ENCODE assay signal across 9 cellular contexts in the genomic region with DNA sequence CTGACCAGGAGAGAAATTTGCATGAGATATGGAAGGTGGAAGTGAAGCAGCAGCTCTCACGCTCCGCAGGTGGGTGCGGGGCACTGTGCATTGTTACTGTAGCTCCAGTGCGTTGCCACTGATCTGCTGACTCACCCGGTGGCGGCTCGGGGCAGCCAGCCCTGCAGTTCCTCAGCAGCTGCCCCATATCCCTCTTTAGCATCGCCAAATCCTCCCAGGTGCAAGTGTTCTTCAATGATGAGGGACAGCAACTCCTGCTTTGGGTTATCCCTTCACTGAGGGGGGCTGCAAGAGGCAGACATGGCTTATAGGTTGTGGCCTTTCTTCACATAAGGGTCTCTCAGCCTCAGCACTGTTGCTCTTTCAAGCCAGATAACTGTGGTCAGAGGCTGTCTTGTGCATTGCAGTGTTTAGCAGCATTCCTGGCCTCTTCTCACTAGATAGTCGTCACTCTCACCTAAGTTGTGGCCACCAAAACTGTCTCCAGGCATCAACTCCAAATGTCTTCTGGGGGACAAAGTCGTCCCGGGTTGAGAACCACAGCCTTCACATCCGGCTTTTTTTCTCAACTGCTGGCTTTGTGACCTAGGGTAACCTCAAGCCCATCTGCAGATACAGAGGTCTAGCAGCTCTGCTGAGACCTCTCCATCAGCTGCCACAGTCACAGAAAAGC.
A peak's percentile ranks its signal among the peaks of the same experiment; 100 is the strongest.
DNase-seq lines count a peak whose midpoint lies in the region; ATAC-seq and TF ChIP-seq lines count a peak whose summit lies in the region.
"Had no signal": no experiment of that assay in that cellular context is flagged by ENCODE, and none has a peak within 500 bp of the region (broad histone marks: within the 10 kb centered on the region; RNA-seq: fewer than 3 reads in every experiment).

No MANE protein-coding gene starts in this region.

- H3K27me3 ChIP-seq in SJCRH30: no peaks in the 10 kb centered on the region
- H3K27me3 ChIP-seq in lung (ENCODE audit: control insufficient read depth, insufficient read depth): no peaks in the 10 kb centered on the region

- H3K36me3 ChIP-seq in SJCRH30 (no peaks in the 10 kb centered on the region), lung (ENCODE audit: control insufficient read depth in 2 of 2, insufficient read depth in 2 of 2, low read length in 2 of 2) (no peaks in the 10 kb centered on the region)
- H3K36me3 ChIP-seq: HAP-1 had no signal

- WGBS in lung, 2 donors: 12 to 39% methylated on average over 12 of the region's 12 CpGs

- peak; percentile 78 for ATAC-seq in GM19455 (IDR thresholded peaks at IDR 0.05; ENCODE audit: unreplicated experiment)
- peak; percentile 76 for ATAC-seq in HG03520 (IDR thresholded peaks at IDR 0.05; ENCODE audit: unreplicated experiment)
- ATAC-seq in lung (ENCODE audit: insufficient read depth, low FRiP score): no peak

- CTCF ChIA-PET in activated naive CD4-positive, alpha-beta T cell treated with anti-CD3 and anti-CD28 coated beads, Interleukin-2, amount 10 ng/mL, durations not matched to agents 7 days and 5 days (lab: Charles Lee): interaction anchor here (0.6 to 1.9 kb wide), 5 partner anchors 198 to 595 kb away, joined by 3 to 5 read pairs (median 3); no protein-coding TSS in a partner anchor

- peak overlapping the region; percentile 76 for H3K27ac Mint-ChIP-seq in activated naive CD4-positive, alpha-beta T cell treated with anti-CD3 and anti-CD28 coated beads, Interleukin-2, amount 10 ng/mL, durations not matched to agents 7 days and 5 days

- H3K4me3 ChIP-seq in SJCRH30 (peak overlapping the region; percentile 1; the same call in 1 of the 2 replicates), lung (no peak overlapping the region)
- H3K4me3 ChIP-seq: HAP-1 had no signal

- H3K36me3 Mint-ChIP-seq in activated naive CD4-positive, alpha-beta T cell treated with anti-CD3 and anti-CD28 coated beads, Interleukin-2, amount 10 ng/mL, durations not matched to agents 7 days and 5 days: no peaks in the 10 kb centered on the region

- H3K9me3 ChIP-seq in SJCRH30 (replicated peaks) (no peaks in the 10 kb centered on the region), lung (ENCODE audit: control insufficient read depth in 2 of 2, insufficient read depth in 1 of 2, low read length in 1 of 2) (no peaks in the 10 kb centered on the region)
- H3K9me3 ChIP-seq: HAP-1 had no signal

- H3K4me3 Mint-ChIP-seq in activated naive CD4-positive, alpha-beta T cell treated with anti-CD3 and anti-CD28 coated beads, Interleukin-2, amount 10 ng/mL, durations not matched to agents 7 days and 5 days: peak overlapping the region; percentile 16

- H3K4me1 ChIP-seq in SJCRH30 (peaks cover 12% of the 10 kb centered on the region; the same call in 1 of the 2 replicates), lung (ENCODE audit: control insufficient read depth in 2 of 2, insufficient read depth in 2 of 2, low read length in 2 of 2) (peaks cover 0 to 1% of the 10 kb centered on the region in 2 donors)
- H3K4me1 ChIP-seq: HAP-1 had no signal

- H3K27ac ChIP-seq in SJCRH30 (peak overlapping the region; percentile 58), lung (ENCODE audit: low read depth in 1 of 2, low read length in 1 of 2) (no peak overlapping the region)

- peak; percentile 89 for DNase-seq in COLO668 (lab: John Stamatoyannopoulos, UW; ENCODE audit: unreplicated experiment)
- DNase-seq in SJCRH30: peak; percentile 76 to 82
- DNase-seq in activated naive CD4-positive, alpha-beta T cell treated with anti-CD3 and anti-CD28 coated beads, Interleukin-2, amount 10 ng/mL, durations not matched to agents 7 days and 5 days: peak; percentile 68
- peak; percentile 33 for DNase-seq in lung (ENCODE audit: low spot score)
- peak; percentile 1 to 64 (median 38) for DNase-seq in stimulated activated naive CD4-positive, alpha-beta T cell (lab: John Stamatoyannopoulos, UW)
- DNase-seq in inferior parietal cortex (ENCODE audit: extremely low spot score): no peak

- peaks cover 28% of the 10 kb centered on the region for H3K4me1 Mint-ChIP-seq in activated naive CD4-positive, alpha-beta T cell treated with anti-CD3 and anti-CD28 coated beads, Interleukin-2, amount 10 ng/mL, durations not matched to agents 7 days and 5 days

- peaks cover under 1% of the 10 kb centered on the region for H3K9me3 Mint-ChIP-seq in activated naive CD4-positive, alpha-beta T cell treated with anti-CD3 and anti-CD28 coated beads, Interleukin-2, amount 10 ng/mL, durations not matched to agents 7 days and 5 days

- H3K27me3 Mint-ChIP-seq in activated naive CD4-positive, alpha-beta T cell treated with anti-CD3 and anti-CD28 coated beads, Interleukin-2, amount 10 ng/mL, durations not matched to agents 7 days and 5 days: peaks cover 8% of the 10 kb centered on the region

- no peak for TF ChIP-seq CTCF in lung (IDR thresholded peaks at IDR 0.05; ENCODE audit: control extremely low read depth, extremely low read depth)
